In the genomic region with DNA sequence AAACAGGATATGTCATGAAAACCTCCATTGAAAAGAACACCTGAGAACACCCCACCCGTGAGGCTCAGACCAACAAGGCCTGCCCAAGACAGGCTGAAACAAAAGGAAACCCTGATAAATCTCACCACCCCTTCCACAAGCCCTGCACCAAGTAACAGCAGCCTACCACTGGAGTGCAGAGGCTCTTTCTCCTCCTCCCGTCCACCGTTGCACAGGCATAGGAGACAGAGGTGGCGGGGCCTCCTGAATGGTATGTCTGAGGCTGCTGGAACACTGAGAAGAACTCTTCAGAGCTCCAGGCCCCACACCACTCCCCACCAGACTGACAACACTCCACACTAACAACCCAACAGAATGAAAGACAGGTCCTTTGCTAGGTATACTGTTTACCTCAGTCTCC, we compare ENCODE assay signal across 22 cellular contexts. TPM values are rescaled to one million over a fixed set of nuclear protein-coding genes. Genes with fewer than 3 reads are reported as not detected.
DNase-seq lines count a peak whose midpoint lies in the region; ATAC-seq and TF ChIP-seq lines count a peak whose summit lies in the region.
"Had no signal": no experiment of that assay in that cellular context is flagged by ENCODE, and none has a peak within 500 bp of the region (broad histone marks: within the 10 kb centered on the region; RNA-seq: fewer than 3 reads in every experiment).

No MANE protein-coding gene starts in this region.

- H3K9me3 ChIP-seq in spleen = no peaks in the 10 kb centered on the region
- H3K9me3 ChIP-seq in CD8-positive, alpha-beta memory T cell (ENCODE audit: low read length) = no peaks in the 10 kb centered on the region
- H3K9me3 ChIP-seq in testis = no peaks in the 10 kb centered on the region
- H3K9me3 ChIP-seq: A549; BE2C; BLaER1 treated with 17β-estradiol and CSF1 and Interleukin-3, amounts not matched to agents 10 nM and 100 nM had no signal

- 82 to 95% (median 90%) methylated on average over 4 of the region's 4 CpGs for WGBS in spleen, 5 donors
- 85 to 90% methylated on average over 4 of the region's 4 CpGs for WGBS in testis, 2 donors

- DNase-seq in cardiac septum (ENCODE audit: low spot score) (peak; percentile 44), left cardiac atrium (no peak), islet precursor cell (peak; percentile 37), spleen (peak; percentile 52), ureter (ENCODE audit: low spot score) (peak; percentile 29), testis (no peak)
- no peak for DNase-seq in CD8-positive, alpha-beta memory T cell
- no peak for DNase-seq in activated CD4-positive, alpha-beta T cell treated with anti-CD3 and anti-CD28 coated beads for 4 hours
- DNase-seq: 8988T; ACHN; AML-193; BE2C; CD4-positive, alpha-beta T cell; COR-L47; DMS153; DND-41; GM23248; H7; HCEC 1CT had no signal

- intact Hi-C loops in cardiac septum (cut with DNase I) (no loop called here), left cardiac atrium (cut with DNase I) (no loop called here), spleen (cut with DNase I; ENCODE audit: low total_unique reads) (no loop called here), testis (cut with DNase I; ENCODE audit: low total_unique reads) (no loop called here)

- H3K36me3 ChIP-seq in spleen (peaks cover 0 to 10% (median 0%) of the 10 kb centered on the region in 6 donors), testis (ENCODE audit: low read depth, missing control alignments) (no peaks in the 10 kb centered on the region)
- H3K36me3 ChIP-seq in CD8-positive, alpha-beta memory T cell (ENCODE audit: insufficient read depth, low read length) = no peaks in the 10 kb centered on the region
- H3K36me3 ChIP-seq: BE2C; BLaER1 treated with 17β-estradiol and CSF1 and Interleukin-3, amounts not matched to agents 10 nM and 100 nM had no signal

- no peak overlapping the region for H3K4me3 ChIP-seq in spleen
- H3K4me3 ChIP-seq in CD8-positive, alpha-beta memory T cell (ENCODE audit: low read length) = no peak overlapping the region
- no peak overlapping the region for H3K4me3 ChIP-seq in testis
- H3K4me3 ChIP-seq: A549; BLaER1 treated with 17β-estradiol and CSF1 and Interleukin-3, amounts not matched to agents 10 nM and 100 nM; GM23248 had no signal

- CTCF ChIA-PET in CD8-positive, alpha-beta memory T cell (lab: Charles Lee) = interaction anchor here (1.2 kb wide), 1 partner anchor 15 kb away, joined by 3 read pairs; no protein-coding TSS in a partner anchor

- no peaks in the 10 kb centered on the region for H3K36me3 Mint-ChIP-seq in CD8-positive, alpha-beta memory T cell
- H3K36me3 Mint-ChIP-seq: CD14-positive monocyte had no signal

- TF ChIP-seq CTCF in spleen (IDR thresholded peaks at IDR 0.05 in 8 of 11, conservative IDR thresholded peaks at IDR 0.05 in 3 of 11) (no peak), testis (IDR thresholded peaks at IDR 0.05) (no peak)

- H3K4me1 ChIP-seq in spleen (peaks cover 0 to 3% (median 0%) of the 10 kb centered on the region in 6 donors), testis (no peaks in the 10 kb centered on the region)
- H3K4me1 ChIP-seq in CD8-positive, alpha-beta memory T cell (ENCODE audit: insufficient read depth, low read length) = no peaks in the 10 kb centered on the region
- H3K4me1 ChIP-seq: A549, BE2C had no signal

- peaks cover 0 to 5% (median 0%) of the 10 kb centered on the region in 7 donors for H3K27me3 ChIP-seq in spleen (replicated peaks in 1 of 7)
- H3K27me3 ChIP-seq in CD8-positive, alpha-beta memory T cell (ENCODE audit: insufficient read depth, low read length, poor library complexity, severe bottlenecking) = no peaks in the 10 kb centered on the region
- H3K27me3 ChIP-seq in testis = no peaks in the 10 kb centered on the region
- H3K27me3 ChIP-seq: BE2C; BLaER1 treated with 17β-estradiol and CSF1 and Interleukin-3, amounts not matched to agents 10 nM and 100 nM had no signal

- H3K27ac Mint-ChIP-seq in CD8-positive, alpha-beta memory T cell = no peak overlapping the region
- H3K27ac Mint-ChIP-seq: CD4-positive, alpha-beta T cell had no signal

- no peaks in the 10 kb centered on the region for H3K9me3 Mint-ChIP-seq in CD8-positive, alpha-beta memory T cell
- H3K9me3 Mint-ChIP-seq: CD4-positive, alpha-beta T cell had no signal

- H3K27me3 Mint-ChIP-seq in CD8-positive, alpha-beta memory T cell = peaks cover 3 to 4% of the 10 kb centered on the region in 2 donors
- H3K27me3 Mint-ChIP-seq: CD4-positive, alpha-beta T cell had no signal

- H3K27ac ChIP-seq in spleen (no peak overlapping the region), testis (no peak overlapping the region)
- no peak overlapping the region for H3K27ac ChIP-seq in CD8-positive, alpha-beta memory T cell (ENCODE audit: low read depth, low read length)
- H3K27ac ChIP-seq: A549; BLaER1 treated with 17β-estradiol and CSF1 and Interleukin-3, amounts not matched to agents 10 nM and 100 nM; GM23248 had no signal

- TF ChIP-seq POLR2A in spleen (IDR thresholded peaks at IDR 0.05) = no peak
- TF ChIP-seq POLR2A in testis (IDR thresholded peaks at IDR 0.05) = no peak

- H3K4me3 Mint-ChIP-seq in CD8-positive, alpha-beta memory T cell = no peak overlapping the region
- H3K4me3 Mint-ChIP-seq: CD14-positive monocyte; CD4-positive, alpha-beta T cell had no signal

- POLR2A ChIA-PET in CD8-positive, alpha-beta memory T cell (lab: Charles Lee) = no interaction called here

- no peak for ATAC-seq in left cardiac atrium
- ATAC-seq: A549 had no signal

- H3K4me1 Mint-ChIP-seq in CD8-positive, alpha-beta memory T cell = no peaks in the 10 kb centered on the region
- H3K4me1 Mint-ChIP-seq: CD14-positive monocyte had no signal

RNA-seq across cellular contexts. Expression of a gene that starts 21.4 kb away (rescaled TPM):
- 0.92 TPM for total RNA-seq in cardiac septum
- 1 to 10 TPM; 5.0 to 6.6 TPM for total RNA-seq in left cardiac atrium
- 1 to 10 TPM in 3 of 7 donors, under 1 TPM in 4; 0.43 to 4.9 (median 0.89) TPM for total RNA-seq in spleen
- polyA plus RNA-seq in spleen = under 1 TPM; 0.19 to 0.32 (median 0.26) TPM
- 0.60 TPM for total RNA-seq in ureter
- under 1 TPM; 0.42 to 0.71 TPM for total RNA-seq in CD8-positive, alpha-beta memory T cell
- not detected for polyA plus RNA-seq in CD8-positive, alpha-beta memory T cell
- 10 to 100 TPM; 28.1 to 41.4 TPM for total RNA-seq in testis
- 13.5 TPM for polyA plus RNA-seq in testis (ENCODE audit: insufficient read depth, low read depth, low replicate concordance)
- polyA plus RNA-seq: CD14-positive monocyte, GM23248 had no signal

RNA-seq across cellular contexts. Expression of a gene that starts 21.6 kb away (rescaled TPM):
- total RNA-seq in cardiac septum (0.08 TPM), left cardiac atrium (1 to 10 TPM; 1.6 to 2.6 TPM), spleen (under 1 TPM in 5 of 7 donors, not detected in 2; 0.13 to 0.56 (median 0.26) TPM), ureter (0.65 TPM), testis (10 to 100 TPM in 1 of 2 donors, 1 to 10 TPM in 1; 9.5 to 17.5 TPM)
- polyA plus RNA-seq in spleen (under 1 TPM; 0.16 to 0.59 (median 0.26) TPM), testis (ENCODE audit: insufficient read depth, low read depth, low replicate concordance) (5.8 TPM)
- 1 to 10 TPM; 1.2 to 2.1 TPM for total RNA-seq in CD8-positive, alpha-beta memory T cell
- polyA plus RNA-seq in CD8-positive, alpha-beta memory T cell = 0.98 TPM
- total RNA-seq: GM23248 had no signal

RNA-seq across cellular contexts. Expression of a gene that starts 57.2 kb away (rescaled TPM):
- 33.1 TPM for total RNA-seq in cardiac septum
- total RNA-seq in left cardiac atrium = 10 to 100 TPM; 28.4 to 30.8 TPM
- 10 to 100 TPM; 22.5 to 33.7 (median 23.9) TPM for total RNA-seq in spleen
- 10 to 100 TPM; 10.5 to 14.9 (median 11.3) TPM for polyA plus RNA-seq in spleen
- 29.6 TPM for total RNA-seq in ureter
- total RNA-seq in CD8-positive, alpha-beta memory T cell = 10 to 100 TPM; 34.7 to 36.5 TPM
- polyA plus RNA-seq in CD8-positive, alpha-beta memory T cell = 21.4 TPM
- 10 to 100 TPM; 47.0 to 56.4 TPM for total RNA-seq in testis
- polyA plus RNA-seq in testis (ENCODE audit: insufficient read depth, low read depth, low replicate concordance) = 60.1 TPM

Comparison
In these comparisons a context has a peak if more than half of its experiments do, and no peak if none do; other contexts are left out.
1. DNase-seq: peak in cardiac septum (single experiment), islet precursor cell (single experiment), spleen (single experiment) and ureter (single experiment); none in left cardiac atrium (single experiment), CD8-positive, alpha-beta memory T cell (0 of 5), activated CD4-positive, alpha-beta T cell treated with anti-CD3 and anti-CD28 coated beads for 4 hours (0 of 2) and testis (single experiment).